Comparison of ENCODE assay signal across 26 cellular contexts in genomic region chr10:131313377-131313776, GRCh38. TPM values are rescaled to one million over a fixed set of nuclear protein-coding genes. Genes with fewer than 3 reads are reported as not detected.
"Had no signal": no experiment of that assay in that cellular context is flagged by ENCODE, and none has a peak within 500 bp of the region (broad histone marks: within the 10 kb centered on the region; RNA-seq: fewer than 3 reads in every experiment).

No MANE protein-coding gene starts in this region.

- H3K36me3 Mint-ChIP-seq: activated naive CD8-positive, alpha-beta T cell treated with anti-CD3 and anti-CD28 coated beads for 36 hours; brain had no signal

- H3K4me3 Mint-ChIP-seq: activated CD8-positive, alpha-beta T cell treated with anti-CD3 and anti-CD28 coated beads, Interleukin-2, amount 10 ng/mL, durations not matched to agents 7 days and 5 days; activated naive CD8-positive, alpha-beta T cell treated with anti-CD3 and anti-CD28 coated beads for 36 hours had no signal

- H3K4me3 ChIP-seq: ascending aorta, cardiac muscle cell, gastroesophageal sphincter, mucosa of descending colon, right atrium auricular region, suprapubic skin, tibial artery had no signal

- H3K27ac ChIP-seq: ascending aorta, cardiac muscle cell, gastroesophageal sphincter, right atrium auricular region, suprapubic skin, tibial artery, WERI-Rb-1 had no signal

- DNase-seq: activated CD8-positive, alpha-beta T cell treated with anti-CD3 and anti-CD28 coated beads, Interleukin-2, amount 10 ng/mL, durations not matched to agents 7 days and 5 days; activated naive CD8-positive, alpha-beta T cell treated with anti-CD3 and anti-CD28 coated beads for 36 hours; cortex of kidney; head of caudate nucleus; hippocampal formation; left cardiac atrium; left ventricle myocardium superior; mucosa of descending colon; stimulated activated CD4-positive, alpha-beta T cell treated with anti-CD3 and anti-CD28 coated beads, Interleukin-1b, Interleukin-23, amount 100 ng/mL, for 48 hours; stimulated activated CD4-positive, alpha-beta T cell treated with anti-CD3 and anti-CD28 coated beads, Interleukin-4, amount 100 ng/mL, for 4 hours; stimulated activated CD8-positive, alpha-beta memory T cell treated with anti-CD3 and anti-CD28 coated beads, Interleukin-4, amount 100 ng/mL, for 48 hours; stimulated activated naive CD4-positive, alpha-beta T cell; T1000; tibial artery; WERI-Rb-1 had no signal

- H3K4me2 ChIP-seq: smooth muscle cell had no signal

- ATAC-seq: activated CD4-positive, CD25-positive, alpha-beta regulatory T cell treated with anti-CD3 and anti-CD28 coated beads, Interleukin-2, amount 50 U/mL, for 24 hours; activated CD8-positive, alpha-beta T cell treated with anti-CD3 and anti-CD28 coated beads, Interleukin-2, amount 10 ng/mL, durations not matched to agents 7 days and 5 days; gastroesophageal sphincter; left cardiac atrium; left ventricle myocardium superior; mucosa of descending colon had no signal

- H3K9me3 ChIP-seq: ascending aorta, right atrium auricular region, suprapubic skin, tibial artery had no signal

- H3K36me3 ChIP-seq: ascending aorta, cardiac muscle cell, gastroesophageal sphincter, right atrium auricular region, suprapubic skin, tibial artery, WERI-Rb-1 had no signal

- H3K9me3 Mint-ChIP-seq: activated naive CD8-positive, alpha-beta T cell treated with anti-CD3 and anti-CD28 coated beads for 36 hours; activated T-helper 2 cell treated with anti-CD3 and anti-CD28 coated beads, Interferon-gamma antibody, Interleukin-2, Interleukin-4, amounts not matched to agents 10 μg/mL and 5 μg/mL and 100 μg/mL, durations not matched to agents 14 hours and 24 hours and 36 hours had no signal

- H3K27ac Mint-ChIP-seq: activated CD8-positive, alpha-beta T cell treated with anti-CD3 and anti-CD28 coated beads, Interleukin-2, amount 10 ng/mL, durations not matched to agents 7 days and 5 days; activated naive CD8-positive, alpha-beta T cell treated with anti-CD3 and anti-CD28 coated beads for 36 hours; activated T-helper 2 cell treated with anti-CD3 and anti-CD28 coated beads, Interferon-gamma antibody, Interleukin-2, Interleukin-4, amounts not matched to agents 10 μg/mL and 5 μg/mL and 100 μg/mL, durations not matched to agents 14 hours and 24 hours and 36 hours had no signal

- H3K4me1 ChIP-seq: ascending aorta had no signal

RNA-seq across cellular contexts. Expression of gene TCERG1L, which starts 1.9 kb away (rescaled TPM):
- polyA plus RNA-seq: endothelial cell of umbilical vein, keratinocyte, smooth muscle cell had no signal
